ENCODE assay signal across 26 cellular contexts in the genomic region with DNA sequence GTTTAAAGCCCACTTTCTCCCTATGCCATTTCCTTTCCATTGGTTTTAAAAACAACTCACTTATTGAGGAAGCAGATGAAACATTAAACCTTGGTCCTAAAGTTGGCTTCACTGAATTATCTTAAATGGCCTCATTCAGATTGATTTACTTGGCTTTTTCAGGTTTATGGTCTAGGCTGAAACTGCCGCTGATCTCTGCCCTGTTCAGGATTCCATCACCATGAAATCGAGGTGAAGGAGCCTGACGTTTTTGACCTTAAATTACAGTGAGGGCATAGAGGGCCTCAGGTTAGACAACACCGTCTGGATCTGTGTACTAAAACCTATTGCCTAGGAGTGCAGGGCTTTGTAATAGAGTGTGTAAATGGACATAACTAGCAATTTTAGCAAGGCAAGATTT.
"Had no signal": no experiment of that assay in that cellular context is flagged by ENCODE, and none has a peak within 500 bp of the region (broad histone marks: within the 10 kb centered on the region; RNA-seq: fewer than 3 reads in every experiment).

No MANE protein-coding gene starts in this region.

- H3K36me3 Mint-ChIP-seq: naive B cell; natural killer cell; stimulated activated effector memory CD8-positive, alpha-beta T cell treated with anti-CD3 and anti-CD28 coated beads, Interleukin-12 subunit alpha, Interleukin-12 subunit beta, amount 100 ng/mL, for 72 hours had no signal

- H3K4me1 Mint-ChIP-seq: naive B cell; natural killer cell; stimulated activated effector memory CD8-positive, alpha-beta T cell treated with anti-CD3 and anti-CD28 coated beads, Interleukin-12 subunit alpha, Interleukin-12 subunit beta, amount 100 ng/mL, for 72 hours had no signal

- DNase-seq: head of caudate nucleus; hippocampal formation; kidney glomerular epithelial cell; left cardiac atrium; left ventricle myocardium inferior; naive B cell; natural killer cell; pancreas; posterior cingulate gyrus; retina; right cardiac atrium; stimulated activated CD4-positive, alpha-beta T cell treated with anti-CD3 and anti-CD28 coated beads, Interleukin-12 subunit alpha, Interleukin-12 subunit beta, amount 100 ng/mL, for 4 hours; stimulated activated CD4-positive, alpha-beta T cell treated with anti-CD3 and anti-CD28 coated beads, Interleukin-15, amount 100 ng/mL, for 24 hours; stimulated activated CD4-positive, alpha-beta T cell treated with anti-CD3 and anti-CD28 coated beads, Interleukin-2, amount 100 ng/mL, for 24 hours; stimulated activated CD4-positive, alpha-beta T cell treated with anti-CD3 and anti-CD28 coated beads, Interleukin-4, amount 100 ng/mL, for 1 hour; stimulated activated naive CD4-positive, alpha-beta T cell; tibial artery; trophoblast cell; upper lobe of right lung had no signal

- H3K27ac Mint-ChIP-seq: naive B cell; natural killer cell; stimulated activated effector memory CD8-positive, alpha-beta T cell treated with anti-CD3 and anti-CD28 coated beads, Interleukin-12 subunit alpha, Interleukin-12 subunit beta, amount 100 ng/mL, for 72 hours; stimulated activated naive CD8-positive, alpha-beta T cell treated with anti-CD3 and anti-CD28 coated beads, Interleukin-15, Interleukin-2, amounts not matched to agents 100 ng/mL and 50 ng/mL, for 24 hours had no signal

- H3K4me3 ChIP-seq: left ventricle myocardium inferior, lung, pancreas, prostate gland, skin epidermis, suprapubic skin, thoracic aorta, tibial artery, upper lobe of right lung had no signal

- H3K4me1 ChIP-seq: left ventricle myocardium inferior, suprapubic skin, tibial artery, upper lobe of right lung had no signal

- H3K9me3 ChIP-seq: left ventricle myocardium inferior, pancreas, prostate gland, suprapubic skin, thoracic aorta, tibial artery, upper lobe of right lung had no signal

- H3K36me3 ChIP-seq: left ventricle myocardium inferior, pancreas, prostate gland, suprapubic skin, thoracic aorta, tibial artery, upper lobe of right lung had no signal

- H3K27me3 Mint-ChIP-seq: naive B cell; stimulated activated naive CD8-positive, alpha-beta T cell treated with anti-CD3 and anti-CD28 coated beads, Interleukin-15, Interleukin-2, amounts not matched to agents 100 ng/mL and 50 ng/mL, for 24 hours had no signal

- H3K4me3 Mint-ChIP-seq: naive B cell; natural killer cell; stimulated activated effector memory CD8-positive, alpha-beta T cell treated with anti-CD3 and anti-CD28 coated beads, Interleukin-12 subunit alpha, Interleukin-12 subunit beta, amount 100 ng/mL, for 72 hours; stimulated activated naive CD8-positive, alpha-beta T cell treated with anti-CD3 and anti-CD28 coated beads, Interleukin-15, Interleukin-2, amounts not matched to agents 100 ng/mL and 50 ng/mL, for 24 hours had no signal

- H3K27ac ChIP-seq: left ventricle myocardium inferior, pancreas, prostate gland, skin epidermis, suprapubic skin, thoracic aorta, tibial artery, upper lobe of right lung had no signal

- H3K27me3 ChIP-seq: pancreas, suprapubic skin, tibial artery, upper lobe of right lung had no signal

- H3K9me3 Mint-ChIP-seq: naive B cell; stimulated activated effector memory CD8-positive, alpha-beta T cell treated with anti-CD3 and anti-CD28 coated beads, Interleukin-12 subunit alpha, Interleukin-12 subunit beta, amount 100 ng/mL, for 72 hours; stimulated activated naive CD8-positive, alpha-beta T cell treated with anti-CD3 and anti-CD28 coated beads, Interleukin-15, Interleukin-2, amounts not matched to agents 100 ng/mL and 50 ng/mL, for 24 hours had no signal
